ENCODE assay signal across 2 cellular contexts in genomic region chr17:28345420-28346198, GRCh38.
TF ChIP-seq lines count a peak whose summit lies in the region.

No MANE protein-coding gene starts in this region.

TF ChIP-seq in A549, 52 proteins besides CTCF, POLR2A, EP300 and RAD21:
- TF ChIP-seq JUN (IDR thresholded peaks at IDR 0.05) (0 out of 5 replicates have a peak, but pooled peaks of 1 of the 2 experiments have one; percentile 1), FOSB (CRISPR knock-in tag; IDR thresholded peaks at IDR 0.05) (0 out of 2 replicates have a peak, but pooled peaks have one; percentile 51), ZNF302 (CRISPR knock-in tag; IDR thresholded peaks at IDR 0.05) (no peak)

TF ChIP-seq in liver, 16 proteins besides CTCF, POLR2A, EP300 and RAD21:
- no peak for TF ChIP-seq NR2F2 (IDR thresholded peaks at IDR 0.05)
- TF ChIP-seq ATF3 (IDR thresholded peaks at IDR 0.05) = no peak
- TF ChIP-seq RXRA (IDR thresholded peaks at IDR 0.05) = peak; percentile 5 to 44
- TF ChIP-seq JUND (IDR thresholded peaks at IDR 0.05) = peak in 1 of 2 donors; percentile 31
- peak in 1 of 2 donors; percentile 12 for TF ChIP-seq HNF4A (conservative IDR thresholded peaks at IDR 0.05)
- peak; percentile 44 for TF ChIP-seq MAX (IDR thresholded peaks at IDR 0.05)
